Comparison of ENCODE assay signal across 1 cellular context in the genomic region with DNA sequence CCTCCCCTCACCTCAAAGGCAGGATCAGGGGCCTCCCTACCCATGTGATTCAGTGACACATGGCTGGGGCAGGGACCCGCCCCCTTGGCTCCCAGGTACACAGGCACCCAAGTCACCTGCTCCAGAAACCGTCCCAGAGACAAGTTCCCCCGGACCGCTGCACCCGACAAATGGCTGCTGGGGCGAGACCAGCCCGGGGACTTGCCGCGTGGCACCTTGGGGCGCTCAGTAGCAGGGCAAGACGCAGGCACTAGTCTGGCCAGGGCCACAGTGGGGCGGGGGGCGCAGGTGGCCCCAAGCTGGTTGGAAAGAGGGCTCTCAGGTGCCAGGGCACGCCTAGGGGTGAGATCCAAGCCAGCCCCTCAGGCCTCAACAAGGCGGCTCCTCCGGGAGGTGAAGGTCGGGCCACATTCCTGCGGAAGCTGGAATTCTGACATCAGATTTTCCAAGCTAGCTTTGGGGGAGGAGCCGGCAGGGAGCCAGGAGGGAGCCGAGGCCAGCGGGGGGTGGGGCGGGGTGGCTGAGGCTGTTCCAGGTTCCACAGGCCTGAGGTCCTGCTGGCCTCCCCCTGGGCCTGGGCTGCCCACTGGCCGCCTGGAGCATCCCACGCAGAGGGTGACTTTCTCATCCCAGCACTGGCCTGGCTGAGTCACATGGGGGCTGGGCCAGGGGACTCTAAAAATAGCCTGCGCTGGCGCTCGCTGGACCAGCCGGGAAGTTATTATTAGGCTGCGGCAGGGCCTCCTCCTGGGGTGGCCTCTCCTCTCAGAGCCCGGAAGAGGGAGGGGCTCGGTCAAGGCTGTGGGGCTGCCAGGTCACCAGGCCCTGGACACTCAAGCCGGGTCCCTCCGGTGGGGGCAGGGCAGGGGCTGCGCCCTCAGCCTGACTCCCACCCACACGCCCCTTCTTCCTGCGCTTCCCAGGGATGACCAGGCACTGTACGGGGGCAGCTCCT.
TF ChIP-seq lines count a peak whose summit lies in the region.

No MANE protein-coding gene starts in this region.

TF ChIP-seq in HEK293, 187 proteins besides CTCF, POLR2A, EP300 and RAD21 (continued from another document and continues in another):
- TF ChIP-seq ZNF391 (tag by site-specific recombination; IDR thresholded peaks at IDR 0.05; ENCODE audit: borderline replicate concordance, low read depth) (no peak), GLI4 (tag by site-specific recombination; IDR thresholded peaks at IDR 0.05) (no peak), ZNF791 (tag by site-specific recombination; IDR thresholded peaks at IDR 0.05) (no peak), ZNF16 (tag by site-specific recombination; IDR thresholded peaks at IDR 0.05; ENCODE audit: low read depth) (no peak), GLI2 (tag by site-specific recombination; IDR thresholded peaks at IDR 0.05; ENCODE audit: borderline replicate concordance, low read depth) (no peak), FEZF1 (tag by site-specific recombination; IDR thresholded peaks at IDR 0.05) (no peak), ZNF501 (tag by site-specific recombination; IDR thresholded peaks at IDR 0.05) (no peak), ZNF76 (tag by site-specific recombination; IDR thresholded peaks at IDR 0.05; ENCODE audit: borderline replicate concordance, low read depth) (no peak), ZNF10 (tag by site-specific recombination; IDR thresholded peaks at IDR 0.05) (no peak), ZNF211 (tag by site-specific recombination; IDR thresholded peaks at IDR 0.05; ENCODE audit: low read depth) (no peak), ZBTB48 (tag by site-specific recombination; IDR thresholded peaks at IDR 0.05) (no peak; the same call in 1 of the 2 replicates), ZNF521 (tag by site-specific recombination; IDR thresholded peaks at IDR 0.05) (no peak), ZNF600 (tag by site-specific recombination; IDR thresholded peaks at IDR 0.05) (peak; percentile 65; the same call in 1 of the 2 replicates), ZNF658 (tag by site-specific recombination; IDR thresholded peaks at IDR 0.05) (no peak), ZNF19 (tag by site-specific recombination; IDR thresholded peaks at IDR 0.05; ENCODE audit: low read depth) (no peak), ZNF121 (tag by site-specific recombination; IDR thresholded peaks at IDR 0.05) (no peak), ZNF214 (tag by site-specific recombination; IDR thresholded peaks at IDR 0.05; ENCODE audit: borderline replicate concordance) (no peak), KLF10 (tag by site-specific recombination; IDR thresholded peaks at IDR 0.05) (no peak), ZIC2 (tag by site-specific recombination; IDR thresholded peaks at IDR 0.05) (peak; percentile 98), ZNF830 (tag by site-specific recombination; IDR thresholded peaks at IDR 0.05; ENCODE audit: low read depth) (no peak), MEIS1 (CRISPR knock-in tag; IDR thresholded peaks at IDR 0.05; ENCODE audit: borderline replicate concordance) (no peak), GFI1B (tag by site-specific recombination; IDR thresholded peaks at IDR 0.05) (no peak), ZNF776 (tag by site-specific recombination; IDR thresholded peaks at IDR 0.05; ENCODE audit: borderline replicate concordance) (no peak), ZNF416 (tag by site-specific recombination; IDR thresholded peaks at IDR 0.05) (no peak)
- TF ChIP-seq, protein P1, sequence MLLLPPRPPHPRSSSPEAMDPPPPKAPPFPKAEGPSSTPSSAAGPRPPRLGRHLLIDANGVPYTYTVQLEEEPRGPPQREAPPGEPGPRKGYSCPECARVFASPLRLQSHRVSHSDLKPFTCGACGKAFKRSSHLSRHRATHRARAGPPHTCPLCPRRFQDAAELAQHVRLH (tag by site-specific recombination; IDR thresholded peaks at IDR 0.05), result no peak
- TF ChIP-seq, protein P2, sequence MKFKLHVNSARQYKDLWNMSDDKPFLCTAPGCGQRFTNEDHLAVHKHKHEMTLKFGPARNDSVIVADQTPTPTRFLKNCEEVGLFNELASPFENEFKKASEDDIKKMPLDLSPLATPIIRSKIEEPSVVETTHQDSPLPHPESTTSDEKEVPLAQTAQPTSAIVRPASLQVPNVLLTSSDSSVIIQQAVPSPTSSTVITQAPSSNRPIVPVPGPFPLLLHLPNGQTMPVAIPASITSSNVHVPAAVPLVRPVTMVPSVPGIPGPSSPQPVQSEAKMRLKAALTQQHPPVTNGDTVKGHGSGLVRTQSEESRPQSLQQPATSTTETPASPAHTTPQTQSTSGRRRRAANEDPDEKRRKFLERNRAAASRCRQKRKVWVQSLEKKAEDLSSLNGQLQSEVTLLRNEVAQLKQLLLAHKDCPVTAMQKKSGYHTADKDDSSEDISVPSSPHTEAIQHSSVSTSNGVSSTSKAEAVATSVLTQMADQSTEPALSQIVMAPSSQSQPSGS (tag by site-specific recombination; IDR thresholded peaks at IDR 0.05; ENCODE audit: low read depth), result peak; percentile 44; the same call in 1 of the 2 replicates
- TF ChIP-seq, protein P3, sequence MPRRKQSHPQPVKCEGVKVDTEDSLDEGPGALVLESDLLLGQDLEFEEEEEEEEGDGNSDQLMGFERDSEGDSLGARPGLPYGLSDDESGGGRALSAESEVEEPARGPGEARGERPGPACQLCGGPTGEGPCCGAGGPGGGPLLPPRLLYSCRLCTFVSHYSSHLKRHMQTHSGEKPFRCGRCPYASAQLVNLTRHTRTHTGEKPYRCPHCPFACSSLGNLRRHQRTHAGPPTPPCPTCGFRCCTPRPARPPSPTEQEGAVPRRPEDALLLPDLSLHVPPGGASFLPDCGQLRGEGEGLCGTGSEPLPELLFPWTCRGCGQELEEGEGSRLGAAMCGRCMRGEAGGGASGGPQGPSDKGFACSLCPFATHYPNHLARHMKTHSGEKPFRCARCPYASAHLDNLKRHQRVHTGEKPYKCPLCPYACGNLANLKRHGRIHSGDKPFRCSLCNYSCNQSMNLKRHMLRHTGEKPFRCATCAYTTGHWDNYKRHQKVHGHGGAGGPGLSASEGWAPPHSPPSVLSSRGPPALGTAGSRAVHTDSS (tag by site-specific recombination; IDR thresholded peaks at IDR 0.05), result no peak
- TF ChIP-seq, protein P4, sequence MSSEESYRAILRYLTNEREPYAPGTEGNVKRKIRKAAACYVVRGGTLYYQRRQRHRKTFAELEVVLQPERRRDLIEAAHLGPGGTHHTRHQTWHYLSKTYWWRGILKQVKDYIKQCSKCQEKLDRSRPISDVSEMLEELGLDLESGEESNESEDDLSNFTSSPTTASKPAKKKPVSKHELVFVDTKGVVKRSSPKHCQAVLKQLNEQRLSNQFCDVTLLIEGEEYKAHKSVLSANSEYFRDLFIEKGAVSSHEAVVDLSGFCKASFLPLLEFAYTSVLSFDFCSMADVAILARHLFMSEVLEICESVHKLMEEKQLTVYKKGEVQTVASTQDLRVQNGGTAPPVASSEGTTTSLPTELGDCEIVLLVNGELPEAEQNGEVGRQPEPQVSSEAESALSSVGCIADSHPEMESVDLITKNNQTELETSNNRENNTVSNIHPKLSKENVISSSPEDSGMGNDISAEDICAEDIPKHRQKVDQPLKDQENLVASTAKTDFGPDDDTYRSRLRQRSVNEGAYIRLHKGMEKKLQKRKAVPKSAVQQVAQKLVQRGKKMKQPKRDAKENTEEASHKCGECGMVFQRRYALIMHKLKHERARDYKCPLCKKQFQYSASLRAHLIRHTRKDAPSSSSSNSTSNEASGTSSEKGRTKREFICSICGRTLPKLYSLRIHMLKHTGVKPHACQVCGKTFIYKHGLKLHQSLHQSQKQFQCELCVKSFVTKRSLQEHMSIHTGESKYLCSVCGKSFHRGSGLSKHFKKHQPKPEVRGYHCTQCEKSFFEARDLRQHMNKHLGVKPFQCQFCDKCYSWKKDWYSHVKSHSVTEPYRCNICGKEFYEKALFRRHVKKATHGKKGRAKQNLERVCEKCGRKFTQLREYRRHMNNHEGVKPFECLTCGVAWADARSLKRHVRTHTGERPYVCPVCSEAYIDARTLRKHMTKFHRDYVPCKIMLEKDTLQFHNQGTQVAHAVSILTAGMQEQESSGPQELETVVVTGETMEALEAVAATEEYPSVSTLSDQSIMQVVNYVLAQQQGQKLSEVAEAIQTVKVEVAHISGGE (tag by site-specific recombination; conservative IDR thresholded peaks at IDR 0.05; ENCODE audit: low read depth), result no peak
- TF ChIP-seq, protein P5, sequence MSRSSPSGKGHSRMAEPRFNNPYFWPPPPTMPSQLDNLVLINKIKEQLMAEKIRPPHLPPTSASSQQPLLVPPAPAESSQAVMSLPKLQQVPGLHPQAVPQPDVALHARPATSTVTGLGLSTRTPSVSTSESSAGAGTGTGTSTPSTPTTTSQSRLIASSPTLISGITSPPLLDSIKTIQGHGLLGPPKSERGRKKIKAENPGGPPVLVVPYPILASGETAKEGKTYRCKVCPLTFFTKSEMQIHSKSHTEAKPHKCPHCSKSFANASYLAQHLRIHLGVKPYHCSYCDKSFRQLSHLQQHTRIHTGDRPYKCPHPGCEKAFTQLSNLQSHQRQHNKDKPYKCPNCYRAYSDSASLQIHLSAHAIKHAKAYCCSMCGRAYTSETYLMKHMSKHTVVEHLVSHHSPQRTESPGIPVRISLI (tag by site-specific recombination; IDR thresholded peaks at IDR 0.05), result no peak
- TF ChIP-seq, protein P6, sequence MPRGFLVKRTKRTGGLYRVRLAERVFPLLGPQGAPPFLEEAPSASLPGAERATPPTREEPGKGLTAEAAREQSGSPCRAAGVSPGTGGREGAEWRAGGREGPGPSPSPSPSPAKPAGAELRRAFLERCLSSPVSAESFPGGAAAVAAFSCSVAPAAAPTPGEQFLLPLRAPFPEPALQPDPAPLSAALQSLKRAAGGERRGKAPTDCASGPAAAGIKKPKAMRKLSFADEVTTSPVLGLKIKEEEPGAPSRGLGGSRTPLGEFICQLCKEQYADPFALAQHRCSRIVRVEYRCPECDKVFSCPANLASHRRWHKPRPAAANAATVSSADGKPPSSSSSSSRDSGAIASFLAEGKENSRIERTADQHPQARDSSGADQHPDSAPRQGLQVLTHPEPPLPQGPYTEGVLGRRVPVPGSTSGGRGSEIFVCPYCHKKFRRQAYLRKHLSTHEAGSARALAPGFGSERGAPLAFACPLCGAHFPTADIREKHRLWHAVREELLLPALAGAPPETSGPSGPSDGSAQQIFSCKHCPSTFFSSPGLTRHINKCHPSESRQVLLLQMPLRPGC (tag by site-specific recombination; IDR thresholded peaks at IDR 0.05), result peak; percentile 82
- TF ChIP-seq, protein P7, sequence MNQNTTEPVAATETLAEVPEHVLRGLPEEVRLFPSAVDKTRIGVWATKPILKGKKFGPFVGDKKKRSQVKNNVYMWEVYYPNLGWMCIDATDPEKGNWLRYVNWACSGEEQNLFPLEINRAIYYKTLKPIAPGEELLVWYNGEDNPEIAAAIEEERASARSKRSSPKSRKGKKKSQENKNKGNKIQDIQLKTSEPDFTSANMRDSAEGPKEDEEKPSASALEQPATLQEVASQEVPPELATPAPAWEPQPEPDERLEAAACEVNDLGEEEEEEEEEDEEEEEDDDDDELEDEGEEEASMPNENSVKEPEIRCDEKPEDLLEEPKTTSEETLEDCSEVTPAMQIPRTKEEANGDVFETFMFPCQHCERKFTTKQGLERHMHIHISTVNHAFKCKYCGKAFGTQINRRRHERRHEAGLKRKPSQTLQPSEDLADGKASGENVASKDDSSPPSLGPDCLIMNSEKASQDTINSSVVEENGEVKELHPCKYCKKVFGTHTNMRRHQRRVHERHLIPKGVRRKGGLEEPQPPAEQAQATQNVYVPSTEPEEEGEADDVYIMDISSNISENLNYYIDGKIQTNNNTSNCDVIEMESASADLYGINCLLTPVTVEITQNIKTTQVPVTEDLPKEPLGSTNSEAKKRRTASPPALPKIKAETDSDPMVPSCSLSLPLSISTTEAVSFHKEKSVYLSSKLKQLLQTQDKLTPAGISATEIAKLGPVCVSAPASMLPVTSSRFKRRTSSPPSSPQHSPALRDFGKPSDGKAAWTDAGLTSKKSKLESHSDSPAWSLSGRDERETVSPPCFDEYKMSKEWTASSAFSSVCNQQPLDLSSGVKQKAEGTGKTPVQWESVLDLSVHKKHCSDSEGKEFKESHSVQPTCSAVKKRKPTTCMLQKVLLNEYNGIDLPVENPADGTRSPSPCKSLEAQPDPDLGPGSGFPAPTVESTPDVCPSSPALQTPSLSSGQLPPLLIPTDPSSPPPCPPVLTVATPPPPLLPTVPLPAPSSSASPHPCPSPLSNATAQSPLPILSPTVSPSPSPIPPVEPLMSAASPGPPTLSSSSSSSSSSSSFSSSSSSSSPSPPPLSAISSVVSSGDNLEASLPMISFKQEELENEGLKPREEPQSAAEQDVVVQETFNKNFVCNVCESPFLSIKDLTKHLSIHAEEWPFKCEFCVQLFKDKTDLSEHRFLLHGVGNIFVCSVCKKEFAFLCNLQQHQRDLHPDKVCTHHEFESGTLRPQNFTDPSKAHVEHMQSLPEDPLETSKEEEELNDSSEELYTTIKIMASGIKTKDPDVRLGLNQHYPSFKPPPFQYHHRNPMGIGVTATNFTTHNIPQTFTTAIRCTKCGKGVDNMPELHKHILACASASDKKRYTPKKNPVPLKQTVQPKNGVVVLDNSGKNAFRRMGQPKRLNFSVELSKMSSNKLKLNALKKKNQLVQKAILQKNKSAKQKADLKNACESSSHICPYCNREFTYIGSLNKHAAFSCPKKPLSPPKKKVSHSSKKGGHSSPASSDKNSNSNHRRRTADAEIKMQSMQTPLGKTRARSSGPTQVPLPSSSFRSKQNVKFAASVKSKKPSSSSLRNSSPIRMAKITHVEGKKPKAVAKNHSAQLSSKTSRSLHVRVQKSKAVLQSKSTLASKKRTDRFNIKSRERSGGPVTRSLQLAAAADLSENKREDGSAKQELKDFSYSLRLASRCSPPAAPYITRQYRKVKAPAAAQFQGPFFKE (tag by site-specific recombination; IDR thresholded peaks at IDR 0.05; ENCODE audit: borderline replicate concordance), result no peak
- TF ChIP-seq, protein P8, sequence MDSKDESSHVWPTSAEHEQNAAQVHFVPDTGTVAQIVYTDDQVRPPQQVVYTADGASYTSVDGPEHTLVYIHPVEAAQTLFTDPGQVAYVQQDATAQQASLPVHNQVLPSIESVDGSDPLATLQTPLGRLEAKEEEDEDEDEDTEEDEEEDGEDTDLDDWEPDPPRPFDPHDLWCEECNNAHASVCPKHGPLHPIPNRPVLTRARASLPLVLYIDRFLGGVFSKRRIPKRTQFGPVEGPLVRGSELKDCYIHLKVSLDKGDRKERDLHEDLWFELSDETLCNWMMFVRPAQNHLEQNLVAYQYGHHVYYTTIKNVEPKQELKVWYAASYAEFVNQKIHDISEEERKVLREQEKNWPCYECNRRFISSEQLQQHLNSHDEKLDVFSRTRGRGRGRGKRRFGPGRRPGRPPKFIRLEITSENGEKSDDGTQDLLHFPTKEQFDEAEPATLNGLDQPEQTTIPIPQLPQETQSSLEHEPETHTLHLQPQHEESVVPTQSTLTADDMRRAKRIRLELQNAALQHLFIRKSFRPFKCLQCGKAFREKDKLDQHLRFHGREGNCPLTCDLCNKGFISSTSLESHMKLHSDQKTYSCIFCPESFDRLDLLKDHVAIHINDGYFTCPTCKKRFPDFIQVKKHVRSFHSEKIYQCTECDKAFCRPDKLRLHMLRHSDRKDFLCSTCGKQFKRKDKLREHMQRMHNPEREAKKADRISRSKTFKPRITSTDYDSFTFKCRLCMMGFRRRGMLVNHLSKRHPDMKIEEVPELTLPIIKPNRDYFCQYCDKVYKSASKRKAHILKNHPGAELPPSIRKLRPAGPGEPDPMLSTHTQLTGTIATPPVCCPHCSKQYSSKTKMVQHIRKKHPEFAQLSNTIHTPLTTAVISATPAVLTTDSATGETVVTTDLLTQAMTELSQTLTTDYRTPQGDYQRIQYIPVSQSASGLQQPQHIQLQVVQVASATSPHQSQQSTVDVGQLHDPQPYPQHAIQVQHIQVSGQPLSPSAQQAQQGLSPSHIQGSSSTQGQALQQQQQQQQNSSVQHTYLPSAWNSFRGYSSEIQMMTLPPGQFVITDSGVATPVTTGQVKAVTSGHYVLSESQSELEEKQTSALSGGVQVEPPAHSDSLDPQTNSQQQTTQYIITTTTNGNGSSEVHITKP (tag by site-specific recombination; IDR thresholded peaks at IDR 0.05), result peak; percentile 83
